Comparison of ENCODE assay signal across 1 cellular context in the genomic region with DNA sequence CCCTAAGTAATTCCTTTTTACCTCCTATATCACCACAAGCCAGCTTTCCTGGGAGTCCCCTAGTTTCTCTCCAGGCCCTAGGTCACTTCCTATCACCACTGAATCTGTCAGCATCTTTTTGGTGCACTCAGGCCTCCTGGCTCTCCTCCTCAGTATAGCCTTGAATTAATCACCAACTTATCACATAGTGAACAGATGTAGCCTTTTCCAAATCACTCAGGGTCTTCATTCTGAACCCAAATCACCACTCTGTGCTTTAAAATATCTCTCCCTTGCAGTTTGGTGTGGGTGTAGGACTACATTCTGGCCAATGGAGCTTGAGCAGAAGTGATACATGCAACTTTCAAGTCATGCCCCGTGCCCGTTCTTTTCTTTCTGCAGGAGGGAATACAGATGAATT.
A peak's percentile ranks its signal among the peaks of the same experiment; 100 is the strongest.
TF ChIP-seq lines count a peak whose summit lies in the region.

No MANE protein-coding gene starts in this region.

TF ChIP-seq in K562, 482 proteins besides CTCF, POLR2A, EP300 and RAD21 (continued from another document):
- TF ChIP-seq, protein P1, sequence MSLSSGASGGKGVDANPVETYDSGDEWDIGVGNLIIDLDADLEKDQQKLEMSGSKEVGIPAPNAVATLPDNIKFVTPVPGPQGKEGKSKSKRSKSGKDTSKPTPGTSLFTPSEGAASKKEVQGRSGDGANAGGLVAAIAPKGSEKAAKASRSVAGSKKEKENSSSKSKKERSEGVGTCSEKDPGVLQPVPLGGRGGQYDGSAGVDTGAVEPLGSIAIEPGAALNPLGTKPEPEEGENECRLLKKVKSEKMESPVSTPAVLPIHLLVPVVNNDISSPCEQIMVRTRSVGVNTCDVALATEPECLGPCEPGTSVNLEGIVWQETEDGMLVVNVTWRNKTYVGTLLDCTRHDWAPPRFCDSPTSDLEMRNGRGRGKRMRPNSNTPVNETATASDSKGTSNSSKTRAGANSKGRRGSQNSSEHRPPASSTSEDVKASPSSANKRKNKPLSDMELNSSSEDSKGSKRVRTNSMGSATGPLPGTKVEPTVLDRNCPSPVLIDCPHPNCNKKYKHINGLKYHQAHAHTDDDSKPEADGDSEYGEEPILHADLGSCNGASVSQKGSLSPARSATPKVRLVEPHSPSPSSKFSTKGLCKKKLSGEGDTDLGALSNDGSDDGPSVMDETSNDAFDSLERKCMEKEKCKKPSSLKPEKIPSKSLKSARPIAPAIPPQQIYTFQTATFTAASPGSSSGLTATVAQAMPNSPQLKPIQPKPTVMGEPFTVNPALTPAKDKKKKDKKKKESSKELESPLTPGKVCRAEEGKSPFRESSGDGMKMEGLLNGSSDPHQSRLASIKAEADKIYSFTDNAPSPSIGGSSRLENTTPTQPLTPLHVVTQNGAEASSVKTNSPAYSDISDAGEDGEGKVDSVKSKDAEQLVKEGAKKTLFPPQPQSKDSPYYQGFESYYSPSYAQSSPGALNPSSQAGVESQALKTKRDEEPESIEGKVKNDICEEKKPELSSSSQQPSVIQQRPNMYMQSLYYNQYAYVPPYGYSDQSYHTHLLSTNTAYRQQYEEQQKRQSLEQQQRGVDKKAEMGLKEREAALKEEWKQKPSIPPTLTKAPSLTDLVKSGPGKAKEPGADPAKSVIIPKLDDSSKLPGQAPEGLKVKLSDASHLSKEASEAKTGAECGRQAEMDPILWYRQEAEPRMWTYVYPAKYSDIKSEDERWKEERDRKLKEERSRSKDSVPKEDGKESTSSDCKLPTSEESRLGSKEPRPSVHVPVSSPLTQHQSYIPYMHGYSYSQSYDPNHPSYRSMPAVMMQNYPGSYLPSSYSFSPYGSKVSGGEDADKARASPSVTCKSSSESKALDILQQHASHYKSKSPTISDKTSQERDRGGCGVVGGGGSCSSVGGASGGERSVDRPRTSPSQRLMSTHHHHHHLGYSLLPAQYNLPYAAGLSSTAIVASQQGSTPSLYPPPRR (CRISPR knock-in tag; IDR thresholded peaks at IDR 0.05; ENCODE audit: borderline replicate concordance), result no peak
- TF ChIP-seq TCF3 (CRISPR knock-in tag; IDR thresholded peaks at IDR 0.05) (peak; percentile 79), RUNX1 (IDR thresholded peaks at IDR 0.05; ENCODE audit: low read depth) (no peak), KDM1A (IDR thresholded peaks at IDR 0.05) (peak; percentile 90 to 91; a peak in 3 of 4 replicates), HCFC1 (IDR thresholded peaks at IDR 0.05; ENCODE audit: low read depth, low read length) (no peak), EGR1 (conservative IDR thresholded peaks at IDR 0.05) (peak; percentile 60), ZFX (CRISPR knock-in tag; IDR thresholded peaks at IDR 0.05) (no peak), RB1 (IDR thresholded peaks at IDR 0.05; ENCODE audit: low read depth) (no peak), SIX5 (IDR thresholded peaks at IDR 0.05; ENCODE audit: borderline replicate concordance in 1 of 2, insufficient read depth in 1 of 2, low read depth in 1 of 2, low read length in 2 of 2) (no peak), MEIS2 (IDR thresholded peaks at IDR 0.05; ENCODE audit: partially characterized antibody) (peak; percentile 48)
- TF ChIP-seq, protein P2, sequence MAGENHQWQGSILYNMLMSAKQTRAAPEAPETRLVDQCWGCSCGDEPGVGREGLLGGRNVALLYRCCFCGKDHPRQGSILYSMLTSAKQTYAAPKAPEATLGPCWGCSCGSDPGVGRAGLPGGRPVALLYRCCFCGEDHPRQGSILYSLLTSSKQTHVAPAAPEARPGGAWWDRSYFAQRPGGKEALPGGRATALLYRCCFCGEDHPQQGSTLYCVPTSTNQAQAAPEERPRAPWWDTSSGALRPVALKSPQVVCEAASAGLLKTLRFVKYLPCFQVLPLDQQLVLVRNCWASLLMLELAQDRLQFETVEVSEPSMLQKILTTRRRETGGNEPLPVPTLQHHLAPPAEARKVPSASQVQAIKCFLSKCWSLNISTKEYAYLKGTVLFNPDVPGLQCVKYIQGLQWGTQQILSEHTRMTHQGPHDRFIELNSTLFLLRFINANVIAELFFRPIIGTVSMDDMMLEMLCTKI (IDR thresholded peaks at IDR 0.05; ENCODE audit: partially characterized antibody), result no peak
TF ChIP-seq in K562: peak in this region for 18.
